Comparison of ENCODE assay signal across 9 cellular contexts in the genomic region with DNA sequence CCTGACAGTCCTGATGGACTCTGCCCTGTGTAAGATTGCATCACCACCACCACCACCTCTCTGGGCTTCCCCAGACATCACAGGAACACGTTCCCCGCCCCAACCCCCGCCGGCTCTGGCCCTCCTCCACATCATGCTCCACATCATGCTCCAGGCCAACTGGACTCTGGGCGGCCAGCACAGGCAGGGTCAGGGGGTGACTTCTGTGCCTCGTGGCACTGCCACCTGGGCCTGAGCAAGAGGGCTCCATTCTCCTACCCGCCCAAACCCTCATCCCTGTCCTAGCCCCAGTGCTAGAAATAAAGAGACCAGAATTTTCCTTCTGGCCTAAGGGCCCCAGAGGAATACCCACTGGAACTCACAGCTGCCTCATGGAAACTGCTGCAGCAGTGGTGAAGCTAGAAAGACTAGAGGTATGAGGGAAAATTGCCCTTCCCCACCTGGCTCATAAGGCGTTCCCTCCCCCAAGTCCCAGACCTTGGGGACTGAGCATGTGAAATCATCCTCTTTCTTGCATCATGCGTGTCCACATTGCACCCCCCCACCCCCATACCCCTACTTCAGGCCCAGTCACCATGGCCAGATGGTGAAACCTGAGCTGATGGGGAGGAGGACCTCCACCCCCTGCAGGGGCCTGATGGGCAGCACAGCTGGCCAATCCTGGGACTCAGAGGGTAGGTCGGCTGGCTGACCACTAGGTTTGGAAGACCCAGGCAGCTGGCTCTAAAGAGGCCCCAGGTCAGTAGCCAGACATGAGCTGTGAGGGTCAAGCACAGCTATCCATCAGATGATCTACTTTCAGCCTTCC. TPM values are rescaled to one million over a fixed set of nuclear protein-coding genes. Genes with fewer than 3 reads are reported as not detected.
DNase-seq lines count a peak whose midpoint lies in the region; ATAC-seq and TF ChIP-seq lines count a peak whose summit lies in the region.
"Had no signal": no experiment of that assay in that cellular context is flagged by ENCODE, and none has a peak within 500 bp of the region (broad histone marks: within the 10 kb centered on the region; RNA-seq: fewer than 3 reads in every experiment).

INHBE (plus strand) TSS at position 742 of the 808 bp plus-strand sequence. CDS start 230 bp downstream, outside the sequence.

- no peak for ATAC-seq in CD4-positive, CD25-positive, alpha-beta regulatory T cell (ENCODE audit: low read depth in 2 of 2)
- ATAC-seq in HG02642 (IDR thresholded peaks at IDR 0.05; ENCODE audit: poor library complexity, unreplicated experiment) (no peak), HG02840 (IDR thresholded peaks at IDR 0.05; ENCODE audit: low FRiP score, unreplicated experiment) (no peak), gastroesophageal sphincter (no peak), GM19467 (IDR thresholded peaks at IDR 0.05; ENCODE audit: unreplicated experiment) (no peak)

- TF ChIP-seq EP300 in gastroesophageal sphincter (IDR thresholded peaks at IDR 0.05): no peak

- no peak within 1 kb of the TSS for H3K27ac ChIP-seq in CD4-positive, CD25-positive, alpha-beta regulatory T cell (ENCODE audit: insufficient read depth, low read length, poor library complexity, severe bottlenecking)
- no peak within 1 kb of the TSS for H3K27ac ChIP-seq in gastroesophageal sphincter
- H3K27ac ChIP-seq: neutrophil had no signal

- no peaks in the 10 kb centered on the region for H3K9me3 Mint-ChIP-seq in CD4-positive, CD25-positive, alpha-beta regulatory T cell
- H3K9me3 Mint-ChIP-seq in HFFc6: no peaks in the 10 kb centered on the region

- peak within 1 kb of the TSS in 1 of 3 donors; percentile 71 for H3K27ac Mint-ChIP-seq in CD4-positive, CD25-positive, alpha-beta regulatory T cell
- H3K27ac Mint-ChIP-seq in HFFc6: peak within 1 kb of the TSS; percentile 48

- 48% methylated on average over 4 of the region's 10 CpGs; no CpG with 5 or more reads in 1 of the 2 donors for WGBS in gastroesophageal sphincter (ENCODE audit: low coverage in 1 of 2), 2 donors

- peaks cover 5 to 27% (median 14%) of the 10 kb centered on the region in 4 donors for H3K4me1 Mint-ChIP-seq in CD4-positive, CD25-positive, alpha-beta regulatory T cell
- peaks cover 68% of the 10 kb centered on the region for H3K4me1 Mint-ChIP-seq in HFFc6 (ENCODE audit: low read depth)

- H3K36me3 Mint-ChIP-seq in CD4-positive, CD25-positive, alpha-beta regulatory T cell: no peaks in the 10 kb centered on the region
- no peaks in the 10 kb centered on the region for H3K36me3 Mint-ChIP-seq in HFFc6 (ENCODE audit: low read depth)

- no peak for DNase-seq in CD4-positive, CD25-positive, alpha-beta regulatory T cell
- DNase-seq in HFFc6 (peak; percentile 18), SK-N-DZ (ENCODE audit: low spot score) (peak; percentile 87)

- H3K36me3 ChIP-seq in CD4-positive, CD25-positive, alpha-beta regulatory T cell (ENCODE audit: control insufficient read depth, insufficient read depth, low read length): no peaks in the 10 kb centered on the region
- H3K36me3 ChIP-seq in iPS-15b (ENCODE audit: control insufficient read depth, insufficient read depth, low read length) (no peaks in the 10 kb centered on the region), gastroesophageal sphincter (no peaks in the 10 kb centered on the region)
- H3K36me3 ChIP-seq: neutrophil had no signal

- H3K27me3 ChIP-seq in CD4-positive, CD25-positive, alpha-beta regulatory T cell (ENCODE audit: control insufficient read depth, insufficient read depth, low read length): no peaks in the 10 kb centered on the region
- H3K27me3 ChIP-seq in iPS-15b (ENCODE audit: control insufficient read depth, insufficient read depth, low read length): no peaks in the 10 kb centered on the region
- peaks cover 7% of the 10 kb centered on the region for H3K27me3 ChIP-seq in gastroesophageal sphincter

- H3K9me3 ChIP-seq in CD4-positive, CD25-positive, alpha-beta regulatory T cell (ENCODE audit: control insufficient read depth in 2 of 2, low read length in 2 of 2): no peaks in the 10 kb centered on the region
- no peaks in the 10 kb centered on the region for H3K9me3 ChIP-seq in iPS-15b (ENCODE audit: control insufficient read depth, insufficient read depth, low read length)
- H3K9me3 ChIP-seq in gastroesophageal sphincter: no peaks in the 10 kb centered on the region
- H3K9me3 ChIP-seq: neutrophil had no signal

- peak within 1 kb of the TSS; percentile 89 for H3K9ac ChIP-seq in iPS-15b (ENCODE audit: low read depth, low read length)

- H3K27me3 Mint-ChIP-seq in CD4-positive, CD25-positive, alpha-beta regulatory T cell: peaks cover 19% of the 10 kb centered on the region
- peaks cover 4% of the 10 kb centered on the region for H3K27me3 Mint-ChIP-seq in HFFc6 (ENCODE audit: insufficient read depth)

- peaks cover 8% of the 10 kb centered on the region for H3K4me1 ChIP-seq in CD4-positive, CD25-positive, alpha-beta regulatory T cell (ENCODE audit: control insufficient read depth, insufficient read depth, low read length, poor library complexity, severe bottlenecking)
- H3K4me1 ChIP-seq in iPS-15b (ENCODE audit: control insufficient read depth, insufficient read depth, low read length): peaks cover 22% of the 10 kb centered on the region
- H3K4me1 ChIP-seq in gastroesophageal sphincter: peaks cover 0 to 23% (median 0%) of the 10 kb centered on the region in 3 donors

- H3K4me3 Mint-ChIP-seq in CD4-positive, CD25-positive, alpha-beta regulatory T cell: peak within 1 kb of the TSS in 3 of 4 donors; percentile 56 to 71 (median 66)
- H3K4me3 Mint-ChIP-seq in HFFc6: no peak within 1 kb of the TSS; the same call in 1 of the 2 replicates

- TF ChIP-seq CTCF in HFFc6 (IDR thresholded peaks at IDR 0.05): no peak; the same call in 1 of the 2 replicates
- no peak for TF ChIP-seq CTCF in gastroesophageal sphincter (IDR thresholded peaks at IDR 0.05)

- no peak for TF ChIP-seq POLR2A in gastroesophageal sphincter (IDR thresholded peaks at IDR 0.05)

- H3K4me3 ChIP-seq in CD4-positive, CD25-positive, alpha-beta regulatory T cell (ENCODE audit: low read depth, low read length): no peak within 1 kb of the TSS
- peak within 1 kb of the TSS; percentile 56 for H3K4me3 ChIP-seq in iPS-15b (ENCODE audit: low read depth, low read length)
- H3K4me3 ChIP-seq in gastroesophageal sphincter: no peak within 1 kb of the TSS

RNA-seq across cellular contexts. Expression of gene INHBE, which starts in this region (rescaled TPM):
- not detected for total RNA-seq in CD4-positive, CD25-positive, alpha-beta regulatory T cell
- polyA plus RNA-seq in CD4-positive, CD25-positive, alpha-beta regulatory T cell: under 1 TPM in 1 of 4 donors, not detected in 3; 0.06 TPM
- under 1 TPM in 5 of 6 experiments, not detected in 1; 0.12 to 0.34 (median 0.18) TPM for total RNA-seq in HFFc6 (2021; fragmentation: NEBNext Ultra II Directional; extraction: Animal tissue kit (Norgen Biotek cat#: 25700))
- 3.5 and 4.1 TPM in 2 replicates for polyA plus RNA-seq in SK-N-DZ (2014; cell fraction: cytosol; rRNA removed)
- polyA plus RNA-seq in SK-N-DZ (2014; cell fraction: nucleus; rRNA removed): 1.4 and 1.8 TPM in 2 replicates
- not detected for total RNA-seq in gastroesophageal sphincter

Comparison
In these comparisons a context has a peak if more than half of its experiments do, and no peak if none do; other contexts are left out.
1. Peak in DNase-seq in HFFc6; RNA of the gene not detected or under 1 TPM.